Comparison of ENCODE assay signal across 8 cellular contexts in the genomic region with DNA sequence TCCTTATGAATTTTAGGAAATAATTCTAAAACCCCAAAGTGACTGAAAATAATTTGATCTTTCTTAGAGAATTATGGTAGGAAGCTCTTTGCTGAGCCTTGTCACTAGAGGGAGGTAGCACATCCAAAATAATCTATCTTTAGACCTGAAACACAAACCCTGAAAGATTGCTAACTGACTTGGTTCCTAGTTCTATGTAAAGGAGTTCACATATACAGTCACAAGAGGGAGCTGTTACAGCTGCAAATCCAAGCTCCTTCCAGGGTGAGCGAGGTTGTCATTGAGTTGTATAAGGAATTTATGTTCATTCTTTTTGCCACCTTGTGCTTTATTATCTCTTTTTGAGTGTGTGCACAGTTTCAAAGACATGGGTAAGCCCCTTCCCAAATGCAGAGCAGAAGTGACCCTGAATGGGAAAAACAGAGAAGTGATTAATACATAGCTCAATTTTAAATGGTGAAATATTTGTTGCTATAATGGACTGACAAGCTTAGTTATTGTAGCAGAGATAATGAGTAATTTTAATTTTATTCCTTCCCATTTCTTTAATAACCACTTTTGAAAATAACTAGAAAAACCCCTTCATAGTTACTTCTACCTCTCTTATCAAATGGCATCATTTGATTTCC.
DNase-seq lines count a peak whose midpoint lies in the region; ATAC-seq and TF ChIP-seq lines count a peak whose summit lies in the region.

No MANE protein-coding gene starts in this region.

- H3K9me3 ChIP-seq in SU-DHL-6 (ENCODE audit: insufficient read depth, low read length), result no peaks in the 10 kb centered on the region

- H3K36me3 Mint-ChIP-seq in activated T-cell treated with anti-CD3 and anti-CD28 coated beads, Interleukin-2, amount 50 U/mL, for 24 hours (ENCODE audit: low read depth), result peaks cover 3% of the 10 kb centered on the region

- TF ChIP-seq CTCF in SU-DHL-6 (IDR thresholded peaks at IDR 0.05; ENCODE audit: insufficient read depth, low read length, poor library complexity, severe bottlenecking), result peak; percentile 62
- TF ChIP-seq CTCF in fibroblast of pulmonary artery (IDR thresholded peaks at IDR 0.05; ENCODE audit: low read length, missing control alignments), result peak; percentile 74

- H3F3A ChIP-seq in SU-DHL-6 (ENCODE audit: insufficient read depth), result no peaks in the 10 kb centered on the region

- H3K27ac Mint-ChIP-seq in activated T-cell treated with anti-CD3 and anti-CD28 coated beads, Interleukin-2, amount 50 U/mL, for 24 hours, result peak overlapping the region; percentile 61

- H2AFZ ChIP-seq in SU-DHL-6 (ENCODE audit: low read depth, low read length, severe bottlenecking), result no peak overlapping the region

- no peak overlapping the region for H3K4me2 ChIP-seq in SU-DHL-6 (ENCODE audit: low read depth, low read length, poor library complexity, severe bottlenecking)

- no peaks in the 10 kb centered on the region for H4K20me1 ChIP-seq in SU-DHL-6 (ENCODE audit: low read depth, low read length)

- DNase-seq in activated T-cell treated with anti-CD3 and anti-CD28 coated beads, Interleukin-2, amount 50 U/mL, for 24 hours, result no peak
- DNase-seq in activated T-cell treated with anti-CD3 and anti-CD28 coated beads for 4 hours, result no peak
- DNase-seq in HT1080 (ENCODE audit: low read depth), result peak; percentile 62
- DNase-seq in fibroblast of pulmonary artery (ENCODE audit: low read depth), result peak; percentile 57
- DNase-seq in pons (ENCODE audit: low spot score), result peak; percentile 45
- DNase-seq in effector CD8-positive, alpha-beta T cell (lab: John Stamatoyannopoulos, UW), result no peak

- H3K27me3 ChIP-seq in SU-DHL-6 (ENCODE audit: low read length), result no peaks in the 10 kb centered on the region

- no peak for ATAC-seq in GM21825 (IDR thresholded peaks at IDR 0.05; ENCODE audit: unreplicated experiment)

- H3K27ac ChIP-seq in SU-DHL-6 (ENCODE audit: low read depth, low read length), result no peak overlapping the region

- H3K9ac ChIP-seq in SU-DHL-6 (ENCODE audit: low read length), result no peak overlapping the region

- H3K27me3 Mint-ChIP-seq in activated T-cell treated with anti-CD3 and anti-CD28 coated beads, Interleukin-2, amount 50 U/mL, for 24 hours, result no peaks in the 10 kb centered on the region

- H3K4me3 Mint-ChIP-seq in activated T-cell treated with anti-CD3 and anti-CD28 coated beads, Interleukin-2, amount 50 U/mL, for 24 hours, result no peak overlapping the region

- H3K9me2 ChIP-seq in SU-DHL-6 (replicated peaks; ENCODE audit: insufficient read depth, low read length), result no peaks in the 10 kb centered on the region

- no peaks in the 10 kb centered on the region for H3K79me2 ChIP-seq in SU-DHL-6 (ENCODE audit: insufficient read depth, low read length)

- H3K4me1 Mint-ChIP-seq in activated T-cell treated with anti-CD3 and anti-CD28 coated beads, Interleukin-2, amount 50 U/mL, for 24 hours (ENCODE audit: low read depth), result peaks cover 15% of the 10 kb centered on the region

- H3K4me3 ChIP-seq in SU-DHL-6 (ENCODE audit: insufficient read depth, low read length, poor library complexity, severe bottlenecking), result no peak overlapping the region
- H3K4me3 ChIP-seq in fibroblast of pulmonary artery (replicated peaks; ENCODE audit: low read depth, low read length), result no peak overlapping the region

- no peaks in the 10 kb centered on the region for H3K36me3 ChIP-seq in SU-DHL-6 (ENCODE audit: low read length)

- no peaks in the 10 kb centered on the region for H3K9me3 Mint-ChIP-seq in activated T-cell treated with anti-CD3 and anti-CD28 coated beads, Interleukin-2, amount 50 U/mL, for 24 hours

Comparison
In these comparisons a context has a peak if more than half of its experiments do, and no peak if none do; other contexts are left out.
1. DNase-seq: peak in HT1080 (single experiment), fibroblast of pulmonary artery (single experiment) and pons (single experiment); none in activated T-cell treated with anti-CD3 and anti-CD28 coated beads, Interleukin-2, amount 50 U/mL, for 24 hours (single experiment), activated T-cell treated with anti-CD3 and anti-CD28 coated beads for 4 hours (single experiment) and effector CD8-positive, alpha-beta T cell (single experiment).